16 cellular contexts compared by ENCODE assay signal in genomic region chr3:43309372-43310305, GRCh38.
"Had no signal": no experiment of that assay in that cellular context is flagged by ENCODE, and none has a peak within 500 bp of the region (broad histone marks: within the 10 kb centered on the region; RNA-seq: fewer than 3 reads in every experiment).

No MANE protein-coding gene starts in this region.

- H3K4me3 Mint-ChIP-seq: activated CD4-positive, alpha-beta memory T cell treated with anti-CD3 and anti-CD28 coated beads, Interleukin-2, amount 10 ng/mL, durations not matched to agents 7 days and 5 days; dendritic cell treated with granulocyte-macrophage colony-stimulating factor and Interleukin-4, amounts not matched to agents 40 ng/mL and 50 ng/mL, for 4 days; mesothelial cell of epicardium had no signal

- H3K9me3 ChIP-seq: adrenal gland, body of pancreas, lower lobe of right lung, pancreas, sigmoid colon, thyroid gland had no signal

- H3K27me3 Mint-ChIP-seq: activated CD4-positive, alpha-beta memory T cell treated with anti-CD3 and anti-CD28 coated beads, Interleukin-2, amount 10 ng/mL, durations not matched to agents 7 days and 5 days; dendritic cell treated with granulocyte-macrophage colony-stimulating factor and Interleukin-4, amounts not matched to agents 40 ng/mL and 50 ng/mL, for 4 days had no signal

- DNase-seq: activated CD4-positive, alpha-beta memory T cell treated with anti-CD3 and anti-CD28 coated beads, Interleukin-2, amount 10 ng/mL, durations not matched to agents 7 days and 5 days; activated CD8-positive, alpha-beta memory T cell treated with anti-CD3 and anti-CD28 coated beads, Interleukin-2, amount 50 U/mL, for 4 hours; activated gamma-delta T cell treated with Interleukin-2 at 50 U/mL for 16 hours; adrenal gland; body of pancreas; effector memory CD4-positive, alpha-beta T cell; foreskin keratinocyte; left colon; lower lobe of right lung; pancreas; sigmoid colon; stimulated activated CD4-positive, alpha-beta T cell treated with anti-CD3 and anti-CD28 coated beads, Interleukin-1b, Interleukin-23, amount 100 ng/mL, for 48 hours; T1000; thyroid gland had no signal

- ATAC-seq: body of pancreas, foreskin keratinocyte, left colon, lower lobe of right lung, pancreas had no signal

- H3K27ac Mint-ChIP-seq: activated CD4-positive, alpha-beta memory T cell treated with anti-CD3 and anti-CD28 coated beads, Interleukin-2, amount 10 ng/mL, durations not matched to agents 7 days and 5 days; dendritic cell treated with granulocyte-macrophage colony-stimulating factor and Interleukin-4, amounts not matched to agents 40 ng/mL and 50 ng/mL, for 4 days; mesothelial cell of epicardium had no signal

- H3K9me3 Mint-ChIP-seq: activated CD4-positive, alpha-beta memory T cell treated with anti-CD3 and anti-CD28 coated beads, Interleukin-2, amount 10 ng/mL, durations not matched to agents 7 days and 5 days; dendritic cell treated with granulocyte-macrophage colony-stimulating factor and Interleukin-4, amounts not matched to agents 40 ng/mL and 50 ng/mL, for 4 days had no signal
